In the genomic region with DNA sequence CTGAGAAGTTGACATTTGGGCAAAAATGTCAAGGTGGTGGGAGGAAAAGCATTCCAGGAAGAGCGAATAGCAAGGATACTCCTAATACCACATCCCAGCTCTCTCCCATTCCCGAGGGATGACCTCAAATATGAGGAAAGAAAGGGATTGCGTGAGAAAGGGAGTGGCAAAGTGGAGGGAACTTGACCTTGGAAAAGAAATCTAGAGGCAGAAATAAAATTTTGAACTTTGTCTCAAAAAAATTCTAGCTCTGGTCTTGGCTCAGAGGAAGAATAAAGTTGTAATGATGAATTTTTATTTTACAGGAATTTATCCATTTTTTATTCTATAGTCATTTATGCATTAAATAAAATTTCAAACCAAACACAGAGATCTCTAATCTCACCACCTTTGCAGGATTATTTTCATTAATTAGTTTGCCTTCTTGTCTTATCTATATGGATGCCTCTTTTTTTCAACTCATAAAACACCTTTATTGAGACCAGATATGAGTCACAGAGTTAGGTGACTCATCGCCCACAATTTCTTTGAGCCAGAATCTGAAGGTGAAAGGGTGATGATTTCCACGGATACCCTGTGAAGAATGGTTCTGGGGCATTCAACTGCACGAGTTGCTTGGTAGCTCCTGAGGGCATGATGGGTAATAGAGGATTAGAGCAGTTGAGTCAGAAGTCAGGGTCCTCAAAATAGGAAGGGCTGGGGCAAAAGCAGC, we compare ENCODE assay signal across 8 cellular contexts.
DNase-seq lines count a peak whose midpoint lies in the region; ATAC-seq and TF ChIP-seq lines count a peak whose summit lies in the region.

No MANE protein-coding gene starts in this region.

- DNase-seq in GM12864 (ENCODE audit: low read depth) (peak; percentile 13), iris pigment epithelial cell (ENCODE audit: low read depth) (peak; percentile 82), type B pancreatic cell (ENCODE audit: extremely low spot score, unreplicated experiment) (no peak), NCI-H1092 treated with DMSO at 0.1 percent for 48 hours (lab: John Stamatoyannopoulos, UW) (no peak), DMS 273 treated with DMSO at 0.1 percent for 48 hours (lab: John Stamatoyannopoulos, UW) (no peak), NCI-H128 (lab: John Stamatoyannopoulos, UW; ENCODE audit: unreplicated experiment) (no peak)
- peak; percentile 73 for DNase-seq in activated CD8-positive, alpha-beta memory T cell treated with anti-CD3 and anti-CD28 coated beads for 24 hours

- H3K4me3 Mint-ChIP-seq in type B pancreatic cell = no peak overlapping the region

- no peaks in the 10 kb centered on the region for H3K27me3 Mint-ChIP-seq in type B pancreatic cell

- peak overlapping the region; percentile 27 for H3K27ac Mint-ChIP-seq in type B pancreatic cell

- no peaks in the 10 kb centered on the region for H3K36me3 Mint-ChIP-seq in type B pancreatic cell

- no peaks in the 10 kb centered on the region for H3K9me3 Mint-ChIP-seq in type B pancreatic cell

- TF ChIP-seq CTCF in GM12864 (IDR thresholded peaks at IDR 0.05; ENCODE audit: low read depth, low read length, missing control alignments) (no peak), type B pancreatic cell (conservative IDR thresholded peaks at IDR 0.05) (no peak)

- no peak overlapping the region for H3K4me3 ChIP-seq in GM12864 (ENCODE audit: low read depth, low read length)

- H3K4me1 Mint-ChIP-seq in type B pancreatic cell (ENCODE audit: unreplicated experiment) = no peaks in the 10 kb centered on the region

- ATAC-seq in HG03460 (IDR thresholded peaks at IDR 0.05; ENCODE audit: unreplicated experiment) = peak; percentile 75

Comparison
In these comparisons a context has a peak if more than half of its experiments do, and no peak if none do; other contexts are left out.
1. DNase-seq: peak in GM12864 (single experiment), activated CD8-positive, alpha-beta memory T cell treated with anti-CD3 and anti-CD28 coated beads for 24 hours (single experiment) and iris pigment epithelial cell (single experiment); none in type B pancreatic cell (single experiment), NCI-H1092 treated with DMSO at 0.1 percent for 48 hours (single experiment), DMS 273 treated with DMSO at 0.1 percent for 48 hours (single experiment) and NCI-H128 (single experiment).